Comparison of ENCODE assay signal across 20 cellular contexts in genomic region chr3:12861611-12862010, GRCh38. TPM values are rescaled to one million over a fixed set of nuclear protein-coding genes. Genes with fewer than 3 reads are reported as not detected.
A peak's percentile ranks its signal among the peaks of the same experiment; 100 is the strongest.
DNase-seq lines count a peak whose midpoint lies in the region; ATAC-seq and TF ChIP-seq lines count a peak whose summit lies in the region.
"Had no signal": no experiment of that assay in that cellular context is flagged by ENCODE, and none has a peak within 500 bp of the region (broad histone marks: within the 10 kb centered on the region; RNA-seq: fewer than 3 reads in every experiment).

No MANE protein-coding gene starts in this region.

- H2AK5ac ChIP-seq in IMR-90 (ENCODE audit: low read depth, low read length) (no peak overlapping the region), neuronal stem cell (ENCODE audit: low read depth, low read length) (no peak overlapping the region)

- H3K36me3 ChIP-seq in BLaER1: no peaks in the 10 kb centered on the region
- no peaks in the 10 kb centered on the region for H3K36me3 ChIP-seq in IMR-90 (ENCODE audit: control insufficient read depth, insufficient read depth, low read length)
- no peaks in the 10 kb centered on the region for H3K36me3 ChIP-seq in neuronal stem cell (replicated peaks in 1 of 2; ENCODE audit: control insufficient read depth in 2 of 2, insufficient read depth in 2 of 2, low read length in 2 of 2)
- H3K36me3 ChIP-seq: BE2C had no signal

- in situ Hi-C loops in IMR-90 (cut with MboI; ENCODE audit: low sequenced_read_pairs): no loop called here

- H3K79me1 ChIP-seq in IMR-90 (ENCODE audit: low read depth in 1 of 2, low read length in 2 of 2): no peaks in the 10 kb centered on the region
- no peaks in the 10 kb centered on the region for H3K79me1 ChIP-seq in neuronal stem cell (ENCODE audit: low read depth, low read length)

- WGBS in IMR-90 (ENCODE audit: extremely low coverage in 2 of 2, insufficient read length in 1 of 2), 2 experiments: no CpG with 5 or more reads among the region's 5 CpGs
- WGBS in neuronal stem cell (ENCODE audit: extremely low coverage in 2 of 2, insufficient read length in 2 of 2, insufficient replicate concordance in 1 of 2), 2 donors: no CpG with 5 or more reads among the region's 5 CpGs

- no peaks in the 10 kb centered on the region for H3K9me1 ChIP-seq in IMR-90 (ENCODE audit: insufficient read depth, low read length)

- POLR2A ChIA-PET in IMR-90 (lab: Charles Lee; ENCODE audit: unreplicated experiment): no interaction called here

- intact Hi-C loops in IMR-90 (cut with micrococcal nuclease): no loop called here

- TF ChIP-seq CTCF in IMR-90 (conservative IDR thresholded peaks at IDR 0.05; ENCODE audit: low read depth, low read length): no peak

- DNase-seq in IMR-90 (no peak), neuronal stem cell (ENCODE audit: low spot score) (no peak), MV-4-11 (lab: John Stamatoyannopoulos, UW) (no peak)
- DNase-seq in activated naive CD4-positive, alpha-beta T cell (lab: John Stamatoyannopoulos, UW): no peak
- DNase-seq: 8988T; ACHN; AML-193; BE2C; Caco-2; CD4-positive, CD25-positive, alpha-beta regulatory T cell; CD8-positive, alpha-beta T cell; DMS153; DND-41; H9 had no signal

- H3K4me3 ChIP-seq in BLaER1 (no peak overlapping the region), IMR-90 (ENCODE audit: insufficient read depth, low read depth, low read length) (no peak overlapping the region), neuronal stem cell (ENCODE audit: low read length in 2 of 2) (no peak overlapping the region)
- H3K4me3 ChIP-seq: A549, GM23338 had no signal

- CTCF ChIA-PET in IMR-90 (lab: Yijun Ruan, JAX): no interaction called here

- no peak overlapping the region for H3K23ac ChIP-seq in IMR-90 (ENCODE audit: low read depth, low read length)
- H3K23ac ChIP-seq in neuronal stem cell (ENCODE audit: low read depth, low read length, poor library complexity): peak overlapping the region; percentile 20

- H3K14ac ChIP-seq in IMR-90 (replicated peaks; ENCODE audit: low read depth, low read length) (no peak overlapping the region), neuronal stem cell (ENCODE audit: low read length) (no peak overlapping the region)

- H2AFZ ChIP-seq in IMR-90 (replicated peaks; ENCODE audit: low read length, poor library complexity) (no peak overlapping the region), neuronal stem cell (ENCODE audit: low read length) (no peak overlapping the region)
- H2AFZ ChIP-seq: GM23338 had no signal

- H3K4me2 ChIP-seq in BLaER1: peak overlapping the region; percentile 38
- no peak overlapping the region for H3K4me2 ChIP-seq in IMR-90 (ENCODE audit: low read depth, low read length)
- no peak overlapping the region for H3K4me2 ChIP-seq in neuronal stem cell (ENCODE audit: insufficient read depth, low read length, poor library complexity, severe bottlenecking)
- H3K4me2 ChIP-seq: A549, GM23338 had no signal

- H3K27ac ChIP-seq in BLaER1 (no peak overlapping the region), IMR-90 (ENCODE audit: insufficient read depth, low read length) (no peak overlapping the region), neuronal stem cell (replicated peaks; ENCODE audit: low read length) (no peak overlapping the region)
- H3K27ac ChIP-seq: A549, C4-2B had no signal

- H4K91ac ChIP-seq in IMR-90 (ENCODE audit: insufficient read depth, low read depth, low read length) (no peak overlapping the region), neuronal stem cell (ENCODE audit: low read depth, low read length, poor library complexity) (no peak overlapping the region)

- ATAC-seq in IMR-90 (ENCODE audit: low read depth) (no peak), GM21723 (IDR thresholded peaks at IDR 0.05; ENCODE audit: unreplicated experiment) (no peak)
- ATAC-seq: A549; CD8-positive, alpha-beta T cell; GM23338; HCT116 had no signal

- peak overlapping the region; percentile 73 for H2AK9ac ChIP-seq in IMR-90 (replicated peaks; ENCODE audit: low read depth, low read length, poor library complexity)

- no peak overlapping the region for H3K4ac ChIP-seq in IMR-90 (ENCODE audit: low read depth, low read length)
- H3K4ac ChIP-seq in neuronal stem cell (ENCODE audit: low read length): no peak overlapping the region

- H3K18ac ChIP-seq in IMR-90 (ENCODE audit: low read depth, low read length): no peak overlapping the region
- H3K18ac ChIP-seq in neuronal stem cell (ENCODE audit: low read length): no peak overlapping the region

- H3K4me1 ChIP-seq in BLaER1 (peaks cover 22% of the 10 kb centered on the region), IMR-90 (ENCODE audit: control insufficient read depth, insufficient read depth, low read length) (no peaks in the 10 kb centered on the region), neuronal stem cell (ENCODE audit: control insufficient read depth in 2 of 2, insufficient read depth in 1 of 2, low read depth in 1 of 2, low read length in 2 of 2) (peaks cover 0 to 2% of the 10 kb centered on the region in 2 donors)
- H3K4me1 ChIP-seq: A549, BE2C, Caco-2 had no signal

- no peak for TF ChIP-seq POLR2A in IMR-90 (IDR thresholded peaks at IDR 0.05; ENCODE audit: low read depth, low read length)

- no peak for TF ChIP-seq RAD21 in IMR-90 (IDR thresholded peaks at IDR 0.05; ENCODE audit: low read length)

- H4K8ac ChIP-seq in IMR-90 (ENCODE audit: low read depth in 2 of 2, low read length in 2 of 2): no peak overlapping the region
- H4K8ac ChIP-seq in neuronal stem cell (ENCODE audit: low read depth, low read length): no peak overlapping the region

- H2BK15ac ChIP-seq in IMR-90 (ENCODE audit: low read depth, low read length) (no peak overlapping the region), neuronal stem cell (ENCODE audit: low read length) (no peak overlapping the region)

- H3K9me3 ChIP-seq in BLaER1 (peaks cover 20% of the 10 kb centered on the region), IMR-90 (ENCODE audit: control insufficient read depth, insufficient read depth, low read length) (peaks cover 7% of the 10 kb centered on the region), neuronal stem cell (replicated peaks in 1 of 2; ENCODE audit: control insufficient read depth in 2 of 2, insufficient read depth in 1 of 2, low read depth in 1 of 2, low read length in 2 of 2) (peaks cover 7 to 9% of the 10 kb centered on the region in 2 donors)
- H3K9me3 ChIP-seq: BE2C had no signal

- no peak overlapping the region for H2BK5ac ChIP-seq in IMR-90 (ENCODE audit: low read depth, low read length, poor library complexity, severe bottlenecking)
- H2BK5ac ChIP-seq in neuronal stem cell (ENCODE audit: low read length): no peak overlapping the region

- no peak overlapping the region for H3K56ac ChIP-seq in IMR-90 (ENCODE audit: extremely low read depth, insufficient read depth, low read length)

- H4K20me1 ChIP-seq in BLaER1: no peaks in the 10 kb centered on the region
- no peaks in the 10 kb centered on the region for H4K20me1 ChIP-seq in IMR-90 (ENCODE audit: insufficient read depth, low read length)

- BruUV-seq in IMR-90 (replicated peaks; lab: Mats Ljungman, UMichigan): no TSS peak

- H4K5ac ChIP-seq in IMR-90 (ENCODE audit: low read depth, low read length): no peak overlapping the region

- H2BK12ac ChIP-seq in neuronal stem cell (ENCODE audit: low read length): no peak overlapping the region

- H3K9ac ChIP-seq in BLaER1 (no peak overlapping the region), IMR-90 (ENCODE audit: low read depth, low read length) (no peak overlapping the region), neuronal stem cell (ENCODE audit: low read depth, low read length, poor library complexity) (no peak overlapping the region)

- H2BK120ac ChIP-seq in IMR-90 (ENCODE audit: low read depth, low read length) (no peak overlapping the region), neuronal stem cell (ENCODE audit: low read depth, low read length) (no peak overlapping the region)

- H3K27me3 ChIP-seq in BLaER1: no peaks in the 10 kb centered on the region
- peaks cover 56% of the 10 kb centered on the region for H3K27me3 ChIP-seq in IMR-90 (ENCODE audit: control insufficient read depth, insufficient read depth, low read length)
- H3K27me3 ChIP-seq in neuronal stem cell (ENCODE audit: control insufficient read depth in 3 of 3, insufficient read depth in 3 of 3, low read depth in 1 of 3, low read length in 3 of 3): peaks cover 0 to 48% (median 2%) of the 10 kb centered on the region in 3 experiments
- H3K27me3 ChIP-seq: BE2C had no signal

- no peak overlapping the region for H2BK20ac ChIP-seq in IMR-90 (ENCODE audit: low read depth, low read length)

- dilution Hi-C loops in IMR-90 (cut with HindIII; ENCODE audit: low sequenced_read_pairs, unreplicated experiment): no loop called here

TF ChIP-seq in IMR-90, 13 proteins besides CTCF, POLR2A, EP300 and RAD21 (continues in another document):
- no peak for TF ChIP-seq SMC3 (IDR thresholded peaks at IDR 0.05; ENCODE audit: low read depth, low read length)
- TF ChIP-seq, protein P1, sequence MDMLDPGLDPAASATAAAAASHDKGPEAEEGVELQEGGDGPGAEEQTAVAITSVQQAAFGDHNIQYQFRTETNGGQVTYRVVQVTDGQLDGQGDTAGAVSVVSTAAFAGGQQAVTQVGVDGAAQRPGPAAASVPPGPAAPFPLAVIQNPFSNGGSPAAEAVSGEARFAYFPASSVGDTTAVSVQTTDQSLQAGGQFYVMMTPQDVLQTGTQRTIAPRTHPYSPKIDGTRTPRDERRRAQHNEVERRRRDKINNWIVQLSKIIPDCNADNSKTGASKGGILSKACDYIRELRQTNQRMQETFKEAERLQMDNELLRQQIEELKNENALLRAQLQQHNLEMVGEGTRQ (IDR thresholded peaks at IDR 0.05; ENCODE audit: low read depth, low read length): no peak
- TF ChIP-seq CHD1 (IDR thresholded peaks at IDR 0.05; ENCODE audit: low read depth, low read length): no peak
- TF ChIP-seq NFE2L2 (IDR thresholded peaks at IDR 0.05; ENCODE audit: low read depth, low read length): no peak
- no peak for TF ChIP-seq MXI1 (IDR thresholded peaks at IDR 0.05; ENCODE audit: borderline replicate concordance, low read depth, low read length)
- TF ChIP-seq MAZ (IDR thresholded peaks at IDR 0.05; ENCODE audit: borderline replicate concordance, low read depth, low read length): no peak
- TF ChIP-seq MAFK (IDR thresholded peaks at IDR 0.05; ENCODE audit: low read depth, low read length): no peak
- TF ChIP-seq BHLHE40 (IDR thresholded peaks at IDR 0.05; ENCODE audit: low read depth, low read length): no peak
- TF ChIP-seq RCOR1 (IDR thresholded peaks at IDR 0.05; ENCODE audit: insufficient replicate concordance, low read length): no peak

RNA-seq across cellular contexts. Expression of gene RPL32, which starts 20.2 kb away (rescaled TPM):
- 566 and 644 TPM in 2 replicates for total RNA-seq in IMR-90 (2012; rRNA removed)
- 1,856 and 2,352 TPM in 2 replicates for polyA plus RNA-seq in IMR-90 (2012; rRNA removed)
- 1,242 and 1,359 TPM in 2 replicates for polyA plus RNA-seq in IMR-90 (2012; cell fraction: cytosol; rRNA removed)
- polyA plus RNA-seq in IMR-90 (2012; cell fraction: nucleus; rRNA removed; ENCODE audit: low replicate concordance): 275 and 638 TPM in 2 replicates
- polyA plus RNA-seq in neuronal stem cell (2013, experiment 1 of 2): 2,661 TPM
- polyA plus RNA-seq in neuronal stem cell (2013, experiment 2 of 2): 2,611 TPM
